In genomic region chr4:69601065-69601464, GRCh38 we compare ENCODE assay signal across 2 cellular contexts.
TF ChIP-seq lines count a peak whose summit lies in the region.

No MANE protein-coding gene starts in this region.

TF ChIP-seq in HepG2, 621 proteins besides CTCF, POLR2A, EP300 and RAD21:
- TF ChIP-seq AHDC1 (CRISPR knock-in tag; IDR thresholded peaks at IDR 0.05; ENCODE audit: borderline replicate concordance) (no peak), NFATC3 (CRISPR knock-in tag; IDR thresholded peaks at IDR 0.05) (no peak), GATAD2A (CRISPR knock-in tag; IDR thresholded peaks at IDR 0.05) (no peak), RERE (CRISPR knock-in tag; IDR thresholded peaks at IDR 0.05; ENCODE audit: low read depth) (no peak), PRPF4 (IDR thresholded peaks at IDR 0.05; ENCODE audit: low read depth, low read length, poor library complexity, severe bottlenecking) (no peak)

TF ChIP-seq in WTC11, 78 proteins besides CTCF, POLR2A, EP300 and RAD21:
- TF ChIP-seq GTF2I (CRISPR knock-in tag; conservative IDR thresholded peaks at IDR 0.05) (no peak), IRF1 (CRISPR knock-in tag; IDR thresholded peaks at IDR 0.05) (no peak)
